ENCODE assay signal across 18 cellular contexts in the genomic region with DNA sequence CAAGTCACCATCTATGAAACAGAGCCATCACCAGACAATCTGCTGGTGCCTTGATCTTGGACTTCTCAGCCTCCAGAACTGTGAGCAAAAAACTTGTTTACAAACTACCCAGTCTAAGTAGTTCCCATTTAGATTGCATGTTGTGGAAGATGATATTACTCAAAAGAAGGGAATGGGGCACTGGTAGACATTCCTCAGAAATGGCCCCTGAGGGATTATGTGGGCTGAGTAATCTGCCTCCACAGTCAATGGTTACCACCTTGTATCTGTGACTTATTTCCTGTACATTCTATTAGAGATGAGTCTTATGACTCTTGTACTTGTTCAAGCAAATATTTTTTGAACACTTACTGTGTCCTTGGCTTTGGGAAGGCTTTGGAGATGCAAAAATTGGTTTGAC.
DNase-seq lines count a peak whose midpoint lies in the region; ATAC-seq and TF ChIP-seq lines count a peak whose summit lies in the region.
"Had no signal": no experiment of that assay in that cellular context is flagged by ENCODE, and none has a peak within 500 bp of the region (broad histone marks: within the 10 kb centered on the region; RNA-seq: fewer than 3 reads in every experiment).

No MANE protein-coding gene starts in this region.

- no peak for ATAC-seq in GM21381 (IDR thresholded peaks at IDR 0.05; ENCODE audit: unreplicated experiment)
- ATAC-seq in GM19023 (IDR thresholded peaks at IDR 0.05; ENCODE audit: unreplicated experiment) = no peak
- ATAC-seq in GM23338 = no peak
- ATAC-seq: upper lobe of right lung had no signal

- H3K4me2 ChIP-seq in GM23338 = no peak overlapping the region

- peaks cover 11% of the 10 kb centered on the region for H3K27me3 Mint-ChIP-seq in GM23338 (ENCODE audit: insufficient read depth, low read depth, poor library complexity)

- H3K36me3 Mint-ChIP-seq in GM23338 (ENCODE audit: low read depth) = no peaks in the 10 kb centered on the region

- no peaks in the 10 kb centered on the region for H3F3A ChIP-seq in GM23338 (replicated peaks; ENCODE audit: low read depth)

- no peaks in the 10 kb centered on the region for H4K20me1 ChIP-seq in GM23338 (replicated peaks; ENCODE audit: insufficient read depth)

- no peak overlapping the region for H3K27ac ChIP-seq in GM23338 (ENCODE audit: low read depth)
- H3K27ac ChIP-seq: esophagus muscularis mucosa, upper lobe of right lung had no signal

- in situ Hi-C loops in astrocyte of the spinal cord (cut with HindIII; ENCODE audit: low sequenced_read_pairs) = no loop called here

- no peaks in the 10 kb centered on the region for H3K4me1 ChIP-seq in GM23338 (ENCODE audit: insufficient read depth)
- H3K4me1 ChIP-seq: BE2C, esophagus muscularis mucosa, upper lobe of right lung had no signal

- H3K79me2 ChIP-seq in GM23338 (replicated peaks; ENCODE audit: insufficient read depth) = no peaks in the 10 kb centered on the region

- no peaks in the 10 kb centered on the region for H3K4me1 Mint-ChIP-seq in GM23338

- no peak for TF ChIP-seq POLR2A in lower leg skin (IDR thresholded peaks at IDR 0.05)

- DNase-seq in AG09309 (ENCODE audit: low read depth) = peak; percentile 4
- DNase-seq in HT1080 (ENCODE audit: low read depth) = peak; percentile 97
- DNase-seq in astrocyte of the spinal cord (ENCODE audit: low read depth, low spot score) = peak; percentile 69
- DNase-seq in islet precursor cell = peak; percentile 88
- no peak for DNase-seq in lower leg skin (ENCODE audit: low spot score in 2 of 2)
- DNase-seq in GM23338 (ENCODE audit: low spot score) = no peak
- DNase-seq: activated naive CD4-positive, alpha-beta T cell treated with anti-CD3 and anti-CD28 coated beads for 36 hours; BE2C; DMS79; Karpas-422; NCI-H1930; NCI-H69; posterior cingulate gyrus; stimulated activated CD4-positive, alpha-beta T cell treated with anti-CD3 and anti-CD28 coated beads, Interleukin-1b, Interleukin-23, amount 100 ng/mL, for 48 hours; upper lobe of right lung had no signal

- H3K27ac Mint-ChIP-seq in GM23338 = no peak overlapping the region
- H3K27ac Mint-ChIP-seq: activated naive CD4-positive, alpha-beta T cell treated with anti-CD3 and anti-CD28 coated beads for 36 hours had no signal

- no peak overlapping the region for H3K4me3 Mint-ChIP-seq in GM23338
- H3K4me3 Mint-ChIP-seq: activated naive CD4-positive, alpha-beta T cell treated with anti-CD3 and anti-CD28 coated beads for 36 hours had no signal

- no peaks in the 10 kb centered on the region for H3K36me3 ChIP-seq in GM23338 (ENCODE audit: insufficient read depth)
- H3K36me3 ChIP-seq: BE2C, esophagus muscularis mucosa, upper lobe of right lung had no signal

- H3K4me3 ChIP-seq in AG09309 (ENCODE audit: control insufficient read depth, low read depth, low read length) = no peak overlapping the region
- H3K4me3 ChIP-seq in astrocyte of the spinal cord (ENCODE audit: low read depth, low read length) = no peak overlapping the region
- H3K4me3 ChIP-seq in lower leg skin (ENCODE audit: low read depth, poor library complexity, severe bottlenecking) = no peak overlapping the region
- H3K4me3 ChIP-seq in GM23338 = no peak overlapping the region
- H3K4me3 ChIP-seq: esophagus muscularis mucosa, upper lobe of right lung had no signal

- peaks cover 3% of the 10 kb centered on the region; the same call in 1 of the 2 replicates for H3K27me3 ChIP-seq in GM23338 (ENCODE audit: insufficient read depth)
- H3K27me3 ChIP-seq: BE2C, esophagus muscularis mucosa, upper lobe of right lung had no signal

- intact Hi-C loops in lower leg skin (cut with DNase I; ENCODE audit: low total_unique reads) = no loop called here

- H3K9me2 ChIP-seq in GM23338 (ENCODE audit: insufficient read depth) = peaks cover 3% of the 10 kb centered on the region; the same call in 1 of the 2 replicates

- TF ChIP-seq CTCF in AG09309 (IDR thresholded peaks at IDR 0.05; ENCODE audit: control insufficient read depth, insufficient read depth, low read depth, low read length, missing control alignments) (no peak), astrocyte of the spinal cord (IDR thresholded peaks at IDR 0.05; ENCODE audit: low read depth, low read length) (no peak), lower leg skin (IDR thresholded peaks at IDR 0.05) (no peak), GM23338 (conservative IDR thresholded peaks at IDR 0.05; ENCODE audit: low read depth in 2 of 2) (no peak)

- no peaks in the 10 kb centered on the region for H3K9me3 Mint-ChIP-seq in GM23338
- H3K9me3 Mint-ChIP-seq: activated naive CD4-positive, alpha-beta T cell treated with anti-CD3 and anti-CD28 coated beads for 36 hours had no signal

- no peak overlapping the region for H2AFZ ChIP-seq in GM23338

TF ChIP-seq in GM23338, 12 proteins besides CTCF, POLR2A, EP300 and RAD21:
- TF ChIP-seq EZH2phosphoT487 (IDR thresholded peaks at IDR 0.05; ENCODE audit: unreplicated experiment) (no peak), ZNF331 (CRISPR knock-in tag; IDR thresholded peaks at IDR 0.05; ENCODE audit: low read depth) (no peak), EZH2 (IDR thresholded peaks at IDR 0.05; ENCODE audit: low read depth, unreplicated experiment) (no peak), JUNB (IDR thresholded peaks at IDR 0.05; ENCODE audit: unreplicated experiment) (no peak)

Comparison
In these comparisons a context has a peak if more than half of its experiments do, and no peak if none do; other contexts are left out.
1. DNase-seq: peak in AG09309 (single experiment), HT1080 (single experiment), astrocyte of the spinal cord (single experiment) and islet precursor cell (single experiment); none in lower leg skin (0 of 2) and GM23338 (single experiment).